ENCODE assay signal across 8 cellular contexts in the genomic region with DNA sequence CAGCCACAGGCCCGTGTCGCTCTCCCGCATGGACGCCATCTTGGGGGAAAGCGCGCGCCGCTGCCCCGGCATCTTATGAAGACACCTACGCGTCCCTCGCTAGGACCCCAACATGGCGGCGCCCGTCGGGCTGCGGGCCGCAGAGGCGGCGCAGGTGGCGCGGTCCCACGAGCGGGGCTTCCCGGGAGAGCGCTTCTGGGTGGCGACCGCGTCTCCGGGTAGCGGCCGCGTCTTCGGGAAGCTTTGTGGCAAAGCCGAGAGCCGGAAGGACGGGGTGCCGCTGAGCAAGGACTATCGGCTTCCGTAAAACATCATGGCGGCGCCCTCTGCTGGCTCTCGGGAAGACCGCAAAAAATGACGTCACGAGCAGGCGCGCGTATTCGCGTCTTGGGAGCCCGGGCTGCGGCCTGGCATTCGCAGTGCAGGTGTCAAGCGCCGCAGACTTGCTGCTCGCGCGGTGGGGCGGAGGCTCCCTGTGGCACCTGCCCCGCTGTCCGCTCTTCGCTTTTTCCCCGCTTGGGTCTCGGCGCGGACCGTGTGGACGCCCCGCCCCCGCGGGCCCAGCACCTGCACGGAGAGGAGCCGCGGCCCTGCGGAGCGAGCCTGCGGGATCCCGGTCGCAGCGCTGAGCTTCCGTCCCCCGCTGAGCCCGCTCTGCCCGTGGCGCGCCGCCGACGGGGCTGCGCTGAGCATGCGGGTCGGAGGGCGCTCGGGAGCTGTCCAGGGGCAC. TPM values are rescaled to one million over a fixed set of nuclear protein-coding genes. Genes with fewer than 3 reads are reported as not detected.
DNase-seq lines count a peak whose midpoint lies in the region; ATAC-seq and TF ChIP-seq lines count a peak whose summit lies in the region.

A gene (minus strand): TSS at position 54 of the 730 bp plus-strand sequence. CDS start 15 bp downstream, at position 39.

- peak within 1 kb of the TSS; percentile 89 for H3K4me3 Mint-ChIP-seq in activated T-cell treated with anti-CD3 and anti-CD28 coated beads, Interleukin-2, amount 50 U/mL, for 24 hours

- ATAC-seq in GM21717 (IDR thresholded peaks at IDR 0.05; ENCODE audit: unreplicated experiment) (peak; percentile 74), PC-3 (peak; percentile 86)

- no peak for TF ChIP-seq CTCF in PC-3 (conservative IDR thresholded peaks at IDR 0.05; ENCODE audit: low read depth, low read length)

- no peaks in the 10 kb centered on the region for H3K27me3 Mint-ChIP-seq in activated T-cell treated with anti-CD3 and anti-CD28 coated beads, Interleukin-2, amount 50 U/mL, for 24 hours

- H3K27ac ChIP-seq in PC-3 (ENCODE audit: low read length) (peak within 1 kb of the TSS; percentile 82), esophagus (ENCODE audit: low read depth in 2 of 2, low read length in 1 of 2) (peak within 1 kb of the TSS; percentile 96 to 99)

- H2AFZ ChIP-seq in PC-3 (ENCODE audit: low read length) = peak within 1 kb of the TSS; percentile 76

- peak within 1 kb of the TSS; percentile 87 for H3K9ac ChIP-seq in PC-3 (ENCODE audit: low read length)
- peak within 1 kb of the TSS; percentile 85 for H3K9ac ChIP-seq in mucosa of stomach (ENCODE audit: low read length)

- no peaks in the 10 kb centered on the region for H3K9me2 ChIP-seq in PC-3 (replicated peaks; ENCODE audit: low read length)

- peaks cover 35% of the 10 kb centered on the region for H3K4me1 Mint-ChIP-seq in activated T-cell treated with anti-CD3 and anti-CD28 coated beads, Interleukin-2, amount 50 U/mL, for 24 hours (ENCODE audit: low read depth)

- no peaks in the 10 kb centered on the region for H3K9me3 ChIP-seq in PC-3 (ENCODE audit: low read length)
- H3K9me3 ChIP-seq in esophagus (ENCODE audit: control insufficient read depth in 2 of 2, insufficient read depth in 1 of 2, low read depth in 1 of 2, low read length in 1 of 2) = no peaks in the 10 kb centered on the region
- H3K9me3 ChIP-seq in mucosa of stomach (ENCODE audit: control insufficient read depth, low read length) = no peaks in the 10 kb centered on the region

- DNase-seq in DMS53 treated with DMSO at 0.1 percent for 48 hours (lab: John Stamatoyannopoulos, UW; ENCODE audit: unreplicated experiment) = peak; percentile 99
- DNase-seq in Jurkat, Clone E6-1 (ENCODE audit: low read depth, low spot score) = peak; percentile 93
- peak; percentile 92 for DNase-seq in PC-3
- peak; percentile 96 for DNase-seq in activated T-cell treated with anti-CD3 and anti-CD28 coated beads, Interleukin-2, amount 50 U/mL, for 24 hours
- DNase-seq in stimulated activated CD8-positive, alpha-beta memory T cell treated with anti-CD3 and anti-CD28 coated beads, Interleukin-4, amount 100 ng/mL, for 48 hours = peak; percentile 97

- POLR2A ChIA-PET in PC-3 (lab: Charles Lee; ENCODE audit: unreplicated experiment) = interaction anchor here (0.6 kb wide), 1 partner anchor 121 kb away, joined by 4 read pairs; no protein-coding TSS in a partner anchor

- intact Hi-C loops in PC-3 (cut with micrococcal nuclease) = no loop called here

- no peaks in the 10 kb centered on the region for H3K27me3 ChIP-seq in PC-3 (ENCODE audit: low read length)
- no peaks in the 10 kb centered on the region for H3K27me3 ChIP-seq in esophagus (ENCODE audit: control insufficient read depth in 1 of 2, insufficient read depth in 2 of 2, low read length in 2 of 2)
- no peaks in the 10 kb centered on the region for H3K27me3 ChIP-seq in mucosa of stomach (ENCODE audit: control insufficient read depth, insufficient read depth, low read length)

- H4K20me1 ChIP-seq in PC-3 (ENCODE audit: low read length) = peaks cover 16% of the 10 kb centered on the region; the same call in 1 of the 2 replicates

- peaks cover 46% of the 10 kb centered on the region for H3K79me2 ChIP-seq in PC-3 (ENCODE audit: low read length)

- peak within 1 kb of the TSS; percentile 95 for H3K4me3 ChIP-seq in Jurkat, Clone E6-1 (ENCODE audit: low read length)
- H3K4me3 ChIP-seq in PC-3 (ENCODE audit: low read length) (peak within 1 kb of the TSS; percentile 77), esophagus (ENCODE audit: low read depth in 1 of 2, low read length in 2 of 2) (peak within 1 kb of the TSS; percentile 93 to 97), mucosa of stomach (ENCODE audit: low read length) (peak within 1 kb of the TSS; percentile 66)

- H3K4me1 ChIP-seq in PC-3 (ENCODE audit: insufficient read depth, low read length) (peaks cover 14% of the 10 kb centered on the region), esophagus (ENCODE audit: control insufficient read depth in 2 of 2, insufficient read depth in 2 of 2, low read length in 1 of 2) (peaks cover 2 to 7% of the 10 kb centered on the region in 2 donors), mucosa of stomach (ENCODE audit: control insufficient read depth, insufficient read depth, low read length) (no peaks in the 10 kb centered on the region)

- no peaks in the 10 kb centered on the region for H3K9me3 Mint-ChIP-seq in activated T-cell treated with anti-CD3 and anti-CD28 coated beads, Interleukin-2, amount 50 U/mL, for 24 hours

- peak within 1 kb of the TSS; percentile 94 for H3K27ac Mint-ChIP-seq in activated T-cell treated with anti-CD3 and anti-CD28 coated beads, Interleukin-2, amount 50 U/mL, for 24 hours

- no TSS peak for BruUV-seq in PC-3 (replicated peaks; lab: Mats Ljungman, UMichigan)

- H3K36me3 Mint-ChIP-seq in activated T-cell treated with anti-CD3 and anti-CD28 coated beads, Interleukin-2, amount 50 U/mL, for 24 hours (ENCODE audit: low read depth) = peaks cover 39% of the 10 kb centered on the region

- 0 to 1% methylated on average over 89 to 95 of the region's 95 CpGs for WGBS in esophagus, 2 donors

- peak within 1 kb of the TSS; percentile 100 for H3K4me2 ChIP-seq in PC-3 (ENCODE audit: low read length)

- H3F3A ChIP-seq in PC-3 (ENCODE audit: low read length, unreplicated experiment) = no peaks in the 10 kb centered on the region

- CTCF ChIA-PET in PC-3 (lab: Charles Lee) = no interaction called here

- H3K36me3 ChIP-seq in PC-3 (ENCODE audit: low read depth, low read length) = no peaks in the 10 kb centered on the region
- no peaks in the 10 kb centered on the region for H3K36me3 ChIP-seq in esophagus (ENCODE audit: control insufficient read depth in 2 of 2, insufficient read depth in 2 of 2, low read length in 1 of 2)
- no peaks in the 10 kb centered on the region for H3K36me3 ChIP-seq in mucosa of stomach (ENCODE audit: control insufficient read depth, insufficient read depth, low read length)

RNA-seq across cellular contexts. Expression of the gene that starts here (rescaled TPM):
- 44.9 TPM for polyA plus RNA-seq in Jurkat, Clone E6-1 (2012; ENCODE audit: insufficient read depth, insufficient read length)
- 30.0 and 35.8 TPM in 2 replicates for total RNA-seq in PC-3 (2014; rRNA removed)
- polyA plus RNA-seq in esophagus = 10 to 100 TPM; 27.1 to 35.4 TPM

Comparison
In these comparisons a context has a peak if more than half of its experiments do, and no peak if none do; other contexts are left out.
1. Peak in every context shown above with its lines: DNase-seq, ATAC-seq, H3K4me3 ChIP-seq and H3K27ac ChIP-seq.